22 cellular contexts compared by ENCODE assay signal in the genomic region with DNA sequence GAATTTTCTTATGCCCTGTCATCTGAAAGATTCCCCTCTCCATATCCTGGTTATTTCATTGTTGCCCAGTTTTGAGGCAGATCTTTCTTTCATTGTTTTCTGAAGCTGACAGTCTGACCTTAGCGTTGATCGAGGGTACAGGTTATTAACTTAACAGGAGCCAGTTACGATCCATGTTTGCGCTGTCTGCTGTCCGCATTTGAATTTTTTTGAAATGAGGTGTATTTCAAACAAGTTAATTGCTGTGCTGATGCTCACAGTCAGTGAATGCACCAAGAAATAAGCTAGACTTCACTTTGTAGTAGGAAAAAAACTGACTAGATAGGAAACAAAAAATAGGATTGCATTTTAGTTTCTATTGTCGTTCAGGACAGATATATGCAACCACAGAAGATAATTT. TPM values are rescaled to one million over a fixed set of nuclear protein-coding genes. Genes with fewer than 3 reads are reported as not detected.
DNase-seq lines count a peak whose midpoint lies in the region; ATAC-seq and TF ChIP-seq lines count a peak whose summit lies in the region.
"Had no signal": no experiment of that assay in that cellular context is flagged by ENCODE, and none has a peak within 500 bp of the region (broad histone marks: within the 10 kb centered on the region; RNA-seq: fewer than 3 reads in every experiment).

No MANE protein-coding gene starts in this region.

- no peak overlapping the region for H3K23ac ChIP-seq in IMR-90 (ENCODE audit: low read depth, low read length)

- H2AK5ac ChIP-seq in IMR-90 (ENCODE audit: low read depth, low read length) = no peak overlapping the region

- H3K36me3 Mint-ChIP-seq in CD4-positive, CD25-positive, alpha-beta regulatory T cell = no peaks in the 10 kb centered on the region
- H3K36me3 Mint-ChIP-seq in osteocyte (ENCODE audit: unreplicated experiment) = no peaks in the 10 kb centered on the region
- H3K36me3 Mint-ChIP-seq: CD8-positive, alpha-beta memory T cell had no signal

- H2BK120ac ChIP-seq in IMR-90 (ENCODE audit: low read depth, low read length) = no peak overlapping the region; the same call in 1 of the 2 replicates

- H2AFZ ChIP-seq in IMR-90 (replicated peaks; ENCODE audit: low read length, poor library complexity) = no peak overlapping the region
- H2AFZ ChIP-seq in PC-3 (ENCODE audit: low read length) = peak overlapping the region; percentile 65

- peaks cover 18% of the 10 kb centered on the region for H3K4me1 ChIP-seq in CD4-positive, CD25-positive, alpha-beta regulatory T cell (ENCODE audit: control insufficient read depth, insufficient read depth, low read length, poor library complexity, severe bottlenecking)
- H3K4me1 ChIP-seq in IMR-90 (ENCODE audit: control insufficient read depth, insufficient read depth, low read length) (no peaks in the 10 kb centered on the region), PC-3 (ENCODE audit: insufficient read depth, low read length) (peaks cover 18% of the 10 kb centered on the region)

- BruUV-seq in IMR-90 (replicated peaks; lab: Mats Ljungman, UMichigan) (no TSS peak), PC-3 (replicated peaks; lab: Mats Ljungman, UMichigan) (no TSS peak)

- intact Hi-C loops in IMR-90 (cut with micrococcal nuclease) = no loop called here
- intact Hi-C loops in PC-3 (cut with micrococcal nuclease) = loop anchor here (1.0 to 10.0 kb wide), 2 partner anchors 746 to 1715 kb away; no protein-coding TSS in a partner anchor

- H4K20me1 ChIP-seq in IMR-90 (ENCODE audit: insufficient read depth, low read length) (no peaks in the 10 kb centered on the region), PC-3 (ENCODE audit: low read length) (no peaks in the 10 kb centered on the region)

- TF ChIP-seq CTCF in IMR-90 (conservative IDR thresholded peaks at IDR 0.05; ENCODE audit: low read depth, low read length) (no peak), PC-3 (conservative IDR thresholded peaks at IDR 0.05; ENCODE audit: low read depth, low read length) (no peak), osteocyte (IDR thresholded peaks at IDR 0.05) (no peak), GM13976 (IDR thresholded peaks at IDR 0.05; ENCODE audit: borderline replicate concordance, control extremely low read depth, extremely low read depth, insufficient read depth, missing control alignments) (no peak)

- no peak overlapping the region for H3K18ac ChIP-seq in IMR-90 (ENCODE audit: low read depth, low read length)

- no peak for TF ChIP-seq RAD21 in IMR-90 (IDR thresholded peaks at IDR 0.05; ENCODE audit: low read length)

- POLR2A ChIA-PET in IMR-90 (lab: Charles Lee; ENCODE audit: unreplicated experiment) (no interaction called here), PC-3 (lab: Charles Lee; ENCODE audit: unreplicated experiment) (no interaction called here)

- H3K9me2 ChIP-seq in PC-3 (replicated peaks; ENCODE audit: low read length) = no peaks in the 10 kb centered on the region

- H3K9me1 ChIP-seq in IMR-90 (ENCODE audit: insufficient read depth, low read length) = no peaks in the 10 kb centered on the region; the same call in 1 of the 2 replicates

- H3F3A ChIP-seq in PC-3 (ENCODE audit: low read length, unreplicated experiment) = no peaks in the 10 kb centered on the region

- no peak overlapping the region for H2BK15ac ChIP-seq in IMR-90 (ENCODE audit: low read depth, low read length)

- no peaks in the 10 kb centered on the region for H3K9me3 ChIP-seq in CD4-positive, CD25-positive, alpha-beta regulatory T cell (ENCODE audit: control insufficient read depth in 2 of 2, low read length in 2 of 2)
- no peaks in the 10 kb centered on the region for H3K9me3 ChIP-seq in IMR-90 (ENCODE audit: control insufficient read depth, insufficient read depth, low read length)
- H3K9me3 ChIP-seq in PC-3 (ENCODE audit: low read length) = no peaks in the 10 kb centered on the region

- CTCF ChIA-PET in IMR-90 (lab: Yijun Ruan, JAX) = no interaction called here
- CTCF ChIA-PET in PC-3 (lab: Charles Lee) = no interaction called here

- H3K9me3 Mint-ChIP-seq in CD4-positive, CD25-positive, alpha-beta regulatory T cell = no peaks in the 10 kb centered on the region
- no peaks in the 10 kb centered on the region for H3K9me3 Mint-ChIP-seq in osteocyte (ENCODE audit: unreplicated experiment)
- H3K9me3 Mint-ChIP-seq: CD8-positive, alpha-beta memory T cell had no signal

- DNase-seq in CD4-positive, CD25-positive, alpha-beta regulatory T cell = no peak
- DNase-seq in IMR-90 = no peak
- DNase-seq in PC-3 = peak; percentile 28
- no peak for DNase-seq in osteocyte (ENCODE audit: extremely low spot score, unreplicated experiment)
- no peak for DNase-seq in NCI-H146 (lab: John Stamatoyannopoulos, UW)
- DNase-seq in GM13976 (ENCODE audit: low spot score) = no peak
- DNase-seq: AML-193; C1 segment of cervical spinal cord; Calu3; CD8-positive, alpha-beta memory T cell; DMS153; H7; MM.1S; NCI-H1048; NCI-H1417 treated with DMSO at 0.1 percent for 48 hours; NCI-H187 treated with DMSO at 0.1 percent for 48 hours; NCI-H2107; NCI-H748 treated with DMSO at 0.1 percent for 48 hours; NK-92 treated with Interleukin-12 subunit alpha and Interleukin-12 subunit beta, amount 100 ng/mL, for 24 hours had no signal

- H3K56ac ChIP-seq in IMR-90 (ENCODE audit: extremely low read depth, insufficient read depth, low read length) = no peak overlapping the region

- no peak overlapping the region for H3K4me3 Mint-ChIP-seq in CD4-positive, CD25-positive, alpha-beta regulatory T cell
- H3K4me3 Mint-ChIP-seq in osteocyte (ENCODE audit: unreplicated experiment) = no peak overlapping the region
- H3K4me3 Mint-ChIP-seq: CD8-positive, alpha-beta memory T cell had no signal

- no peaks in the 10 kb centered on the region for H3K36me3 ChIP-seq in CD4-positive, CD25-positive, alpha-beta regulatory T cell (ENCODE audit: control insufficient read depth, insufficient read depth, low read length)
- H3K36me3 ChIP-seq in IMR-90 (ENCODE audit: control insufficient read depth, insufficient read depth, low read length) = no peaks in the 10 kb centered on the region
- H3K36me3 ChIP-seq in PC-3 (ENCODE audit: low read depth, low read length) = no peaks in the 10 kb centered on the region

- in situ Hi-C loops in IMR-90 (cut with MboI; ENCODE audit: low sequenced_read_pairs) = loop anchor here (10.0 kb wide), 1 partner anchor 565 kb away; no protein-coding TSS in a partner anchor
- in situ Hi-C loops in GM13976 (cut with MboI; ENCODE audit: low sequenced_read_pairs, unreplicated experiment) = loop anchor here (10.0 kb wide), 1 partner anchor 565 kb away; no protein-coding TSS in a partner anchor

- H3K4ac ChIP-seq in IMR-90 (ENCODE audit: low read depth, low read length) = no peak overlapping the region

- no peak overlapping the region for H3K4me2 ChIP-seq in IMR-90 (ENCODE audit: low read depth, low read length)
- peak overlapping the region; percentile 55 for H3K4me2 ChIP-seq in PC-3 (ENCODE audit: low read length)

- dilution Hi-C loops in IMR-90 (cut with HindIII; ENCODE audit: low sequenced_read_pairs, unreplicated experiment) = no loop called here

- H3K27ac ChIP-seq in CD4-positive, CD25-positive, alpha-beta regulatory T cell (ENCODE audit: insufficient read depth, low read length, poor library complexity, severe bottlenecking) = no peak overlapping the region
- H3K27ac ChIP-seq in IMR-90 (ENCODE audit: insufficient read depth, low read length) (no peak overlapping the region), PC-3 (ENCODE audit: low read length) (no peak overlapping the region)

- H3K27ac Mint-ChIP-seq in CD4-positive, CD25-positive, alpha-beta regulatory T cell = peak overlapping the region in 2 of 3 donors; percentile 29 to 40
- peak overlapping the region; percentile 9 for H3K27ac Mint-ChIP-seq in osteocyte (ENCODE audit: unreplicated experiment)
- H3K27ac Mint-ChIP-seq: CD8-positive, alpha-beta memory T cell had no signal

- peak overlapping the region; percentile 39; the same call in 1 of the 2 replicates for H2BK20ac ChIP-seq in IMR-90 (ENCODE audit: low read depth, low read length)

- H3K14ac ChIP-seq in IMR-90 (replicated peaks; ENCODE audit: low read depth, low read length) = no peak overlapping the region

- H2BK5ac ChIP-seq in IMR-90 (ENCODE audit: low read depth, low read length, poor library complexity, severe bottlenecking) = no peak overlapping the region

- no peak overlapping the region for H4K8ac ChIP-seq in IMR-90 (ENCODE audit: low read depth in 2 of 2, low read length in 2 of 2)

- TF ChIP-seq POLR2A in IMR-90 (IDR thresholded peaks at IDR 0.05; ENCODE audit: low read depth, low read length) = no peak

- H4K91ac ChIP-seq in IMR-90 (ENCODE audit: insufficient read depth, low read depth, low read length) = no peak overlapping the region

- no peak overlapping the region for H2AK9ac ChIP-seq in IMR-90 (replicated peaks; ENCODE audit: low read depth, low read length, poor library complexity)

- peaks cover 17 to 42% (median 24%) of the 10 kb centered on the region in 4 donors for H3K4me1 Mint-ChIP-seq in CD4-positive, CD25-positive, alpha-beta regulatory T cell
- peaks cover 23% of the 10 kb centered on the region for H3K4me1 Mint-ChIP-seq in osteocyte (ENCODE audit: unreplicated experiment)

- H3K9ac ChIP-seq in IMR-90 (ENCODE audit: low read depth, low read length) = no peak overlapping the region
- no peak overlapping the region for H3K9ac ChIP-seq in PC-3 (ENCODE audit: low read length)

- H3K27me3 ChIP-seq in CD4-positive, CD25-positive, alpha-beta regulatory T cell (ENCODE audit: control insufficient read depth, insufficient read depth, low read length) = no peaks in the 10 kb centered on the region
- H3K27me3 ChIP-seq in IMR-90 (ENCODE audit: control insufficient read depth, insufficient read depth, low read length) (no peaks in the 10 kb centered on the region), PC-3 (ENCODE audit: low read length) (no peaks in the 10 kb centered on the region)

- H3K27me3 Mint-ChIP-seq in CD4-positive, CD25-positive, alpha-beta regulatory T cell = peaks cover 11% of the 10 kb centered on the region
- no peaks in the 10 kb centered on the region for H3K27me3 Mint-ChIP-seq in osteocyte (ENCODE audit: unreplicated experiment)

- no peak overlapping the region; the same call in 1 of the 2 replicates for H4K5ac ChIP-seq in IMR-90 (ENCODE audit: low read depth, low read length)

- ATAC-seq in CD4-positive, CD25-positive, alpha-beta regulatory T cell (ENCODE audit: low read depth in 2 of 2) = no peak
- no peak for ATAC-seq in IMR-90 (ENCODE audit: low read depth)
- peak; percentile 58 for ATAC-seq in PC-3
- ATAC-seq in HG03378 (IDR thresholded peaks at IDR 0.05; ENCODE audit: unreplicated experiment) = no peak
- no peak for ATAC-seq in activated CD4-positive, CD25-positive, alpha-beta regulatory T cell treated with anti-CD3 and anti-CD28 coated beads, Interleukin-2, amount 50 U/mL, for 24 hours
- ATAC-seq: Right ventricle myocardium inferior had no signal

- no peaks in the 10 kb centered on the region for H3K79me1 ChIP-seq in IMR-90 (ENCODE audit: low read depth in 1 of 2, low read length in 2 of 2)

- no peaks in the 10 kb centered on the region for H3K79me2 ChIP-seq in PC-3 (ENCODE audit: low read length)

- H3K4me3 ChIP-seq in CD4-positive, CD25-positive, alpha-beta regulatory T cell (ENCODE audit: low read depth, low read length) = no peak overlapping the region
- H3K4me3 ChIP-seq in IMR-90 (ENCODE audit: insufficient read depth, low read depth, low read length) = no peak overlapping the region
- H3K4me3 ChIP-seq in PC-3 (ENCODE audit: low read length) = peak overlapping the region; percentile 39

- WGBS in IMR-90 (ENCODE audit: extremely low coverage in 2 of 2, insufficient read length in 1 of 2), 2 experiments = 100% methylated on average over 3 of the region's 6 CpGs; no CpG with 5 or more reads in 1 of the 2 experiments

RNA-seq across cellular contexts. Expression of gene SPAG16, which starts 34.8 kb away (rescaled TPM):
- 7.7 TPM for total RNA-seq in CD4-positive, CD25-positive, alpha-beta regulatory T cell
- polyA plus RNA-seq in CD4-positive, CD25-positive, alpha-beta regulatory T cell = 10 to 100 TPM; 18.5 to 21.1 (median 19.5) TPM
- total RNA-seq in IMR-90 (2012; rRNA removed) (7.3 and 16.9 TPM in 2 replicates), PC-3 (2014; rRNA removed) (14.9 and 17.2 TPM in 2 replicates), osteocyte (17.7 and 20.7 TPM in 2 replicates)
- 12.8 and 13.5 TPM in 2 replicates for polyA plus RNA-seq in IMR-90 (2012; rRNA removed)
- 6.3 TPM in 2 replicates for polyA plus RNA-seq in IMR-90 (2012; cell fraction: cytosol; rRNA removed)
- polyA plus RNA-seq in IMR-90 (2012; cell fraction: nucleus; rRNA removed; ENCODE audit: low replicate concordance) = 1.4 and 4.7 TPM in 2 replicates
